In the genomic region with DNA sequence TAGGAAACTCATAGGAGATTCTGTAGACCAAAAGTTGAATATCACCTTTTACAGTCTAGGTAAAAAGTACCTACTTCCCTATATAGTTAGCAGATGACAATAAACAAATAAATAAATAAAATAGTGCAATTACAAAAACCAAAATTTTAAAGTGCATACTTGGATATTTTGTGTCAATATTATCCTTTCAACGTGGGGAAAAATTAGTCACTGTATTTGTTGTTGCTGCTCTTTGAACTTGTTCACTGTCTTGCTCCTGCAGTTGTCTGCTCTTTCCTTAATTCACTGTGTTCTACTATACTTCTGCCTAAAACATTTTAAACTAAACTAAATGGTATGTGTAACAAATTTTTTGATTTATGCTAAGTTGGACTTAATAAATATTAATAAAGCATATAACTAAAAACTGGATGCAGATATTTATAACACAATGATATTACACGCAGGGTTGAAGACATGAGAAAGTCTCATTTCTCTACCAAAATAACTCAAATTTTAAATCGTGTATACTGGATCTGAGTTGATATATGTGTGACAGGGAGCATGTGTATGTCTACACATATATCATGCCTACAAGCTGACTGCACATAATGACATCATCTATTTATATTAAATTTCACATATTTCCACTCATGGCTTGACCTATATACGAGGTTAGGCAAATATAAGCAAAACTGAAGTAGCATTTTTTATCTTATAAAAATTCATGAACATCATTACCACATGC, we compare ENCODE assay signal across 20 cellular contexts.
A peak's percentile ranks its signal among the peaks of the same experiment; 100 is the strongest.
DNase-seq lines count a peak whose midpoint lies in the region; ATAC-seq, FAIRE-seq and TF ChIP-seq lines count a peak whose summit lies in the region.
"Had no signal": no experiment of that assay in that cellular context is flagged by ENCODE, and none has a peak within 500 bp of the region (broad histone marks: within the 10 kb centered on the region; RNA-seq: fewer than 3 reads in every experiment).

No MANE protein-coding gene starts in this region.

- DNase-seq in D721Med (ENCODE audit: insufficient read length, low spot score) (no peak), HEK293T (ENCODE audit: extremely low spot score) (no peak), chondrocyte (ENCODE audit: low spot score) (no peak), neural progenitor cell (ENCODE audit: low spot score) (no peak), NCI-H446 (lab: John Stamatoyannopoulos, UW) (no peak), anterior cingulate cortex (lab: John Stamatoyannopoulos, UW) (no peak)
- DNase-seq: AML-193; H7; MM.1S; NCI-H1105; NCI-H446 treated with DMSO at 0.1 percent for 48 hours; NK-92 treated with Interleukin-12 subunit alpha and Interleukin-12 subunit beta, amount 100 ng/mL, for 24 hours; SK-N-SH had no signal

- peaks cover 38% of the 10 kb centered on the region for H3K4me1 ChIP-seq in neural progenitor cell

- TF ChIP-seq CTCF in D721Med (IDR thresholded peaks at IDR 0.05; ENCODE audit: insufficient read depth, missing control alignments) (no peak), chondrocyte (IDR thresholded peaks at IDR 0.05) (no peak), neural progenitor cell (IDR thresholded peaks at IDR 0.05) (no peak)

- H2AFZ ChIP-seq in neural progenitor cell (replicated peaks): no peak overlapping the region

- no peaks in the 10 kb centered on the region for H3F3A ChIP-seq in neural progenitor cell (ENCODE audit: low read depth)

- H3K36me3 ChIP-seq in neural progenitor cell: no peaks in the 10 kb centered on the region

- no peak overlapping the region for H3K9ac ChIP-seq in neural progenitor cell
- H3K9ac ChIP-seq: SK-N-SH had no signal

- H3K4me1 Mint-ChIP-seq in chondrocyte (ENCODE audit: low read depth): peaks cover 47% of the 10 kb centered on the region
- peaks cover 7% of the 10 kb centered on the region for H3K4me1 Mint-ChIP-seq in neural progenitor cell
- H3K4me1 Mint-ChIP-seq: CD14-positive monocyte had no signal

- no peak overlapping the region for H3K4me3 ChIP-seq in neural progenitor cell

- H3K9me3 Mint-ChIP-seq in chondrocyte (ENCODE audit: low read depth) (no peaks in the 10 kb centered on the region), neural progenitor cell (no peaks in the 10 kb centered on the region)

- H3K27ac Mint-ChIP-seq in chondrocyte (ENCODE audit: unreplicated experiment): peak overlapping the region; percentile 18
- no peak overlapping the region for H3K27ac Mint-ChIP-seq in neural progenitor cell
- H3K27ac Mint-ChIP-seq: CD14-positive monocyte had no signal

- no peaks in the 10 kb centered on the region for H3K9me3 ChIP-seq in neural progenitor cell (ENCODE audit: low read depth)
- H3K9me3 ChIP-seq: SK-N-SH had no signal

- no peaks in the 10 kb centered on the region for H3K27me3 ChIP-seq in neural progenitor cell

- no peaks in the 10 kb centered on the region for H3K27me3 Mint-ChIP-seq in chondrocyte (ENCODE audit: low read depth)
- H3K27me3 Mint-ChIP-seq in neural progenitor cell (ENCODE audit: insufficient read depth, low read depth): no peaks in the 10 kb centered on the region

- peak; percentile 16 for FAIRE-seq in D721Med (lab: Jason Lieb, UNC)
- FAIRE-seq: GM12891, GM18507, HTR-8/SVneo, RCC 7860 had no signal

- no peak for ATAC-seq in GM21717 (IDR thresholded peaks at IDR 0.05; ENCODE audit: unreplicated experiment)
- ATAC-seq in GM21528 (IDR thresholded peaks at IDR 0.05; ENCODE audit: low FRiP score, unreplicated experiment): no peak

- peaks cover 99% of the 10 kb centered on the region for H3K79me2 ChIP-seq in neural progenitor cell (ENCODE audit: low read depth)

- H3K27ac ChIP-seq in neural progenitor cell: peak overlapping the region; percentile 8

- CTCF ChIA-PET in HEK293T (lab: Yijun Ruan, JAX): no interaction called here

- H3K36me3 Mint-ChIP-seq in chondrocyte (ENCODE audit: low read depth) (no peaks in the 10 kb centered on the region), neural progenitor cell (no peaks in the 10 kb centered on the region)
- H3K36me3 Mint-ChIP-seq: CD14-positive monocyte had no signal

- H3K4me3 Mint-ChIP-seq in chondrocyte (ENCODE audit: unreplicated experiment): no peak overlapping the region
- H3K4me3 Mint-ChIP-seq in neural progenitor cell: no peak overlapping the region
- H3K4me3 Mint-ChIP-seq: CD14-positive monocyte had no signal

- peaks cover 33% of the 10 kb centered on the region for H4K20me1 ChIP-seq in neural progenitor cell (ENCODE audit: low read depth)

- POLR2A ChIA-PET in HEK293T (lab: Yijun Ruan, JAX): no interaction called here

- H3K4me2 ChIP-seq in neural progenitor cell: no peak overlapping the region
- H3K4me2 ChIP-seq: SK-N-SH had no signal

TF ChIP-seq in HEK293T, 16 proteins besides CTCF, POLR2A, EP300 and RAD21:
- TF ChIP-seq, protein P1, sequence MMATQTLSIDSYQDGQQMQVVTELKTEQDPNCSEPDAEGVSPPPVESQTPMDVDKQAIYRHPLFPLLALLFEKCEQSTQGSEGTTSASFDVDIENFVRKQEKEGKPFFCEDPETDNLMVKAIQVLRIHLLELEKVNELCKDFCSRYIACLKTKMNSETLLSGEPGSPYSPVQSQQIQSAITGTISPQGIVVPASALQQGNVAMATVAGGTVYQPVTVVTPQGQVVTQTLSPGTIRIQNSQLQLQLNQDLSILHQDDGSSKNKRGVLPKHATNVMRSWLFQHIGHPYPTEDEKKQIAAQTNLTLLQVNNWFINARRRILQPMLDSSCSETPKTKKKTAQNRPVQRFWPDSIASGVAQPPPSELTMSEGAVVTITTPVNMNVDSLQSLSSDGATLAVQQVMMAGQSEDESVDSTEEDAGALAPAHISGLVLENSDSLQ (IDR thresholded peaks at IDR 0.05): peak; percentile 96
- no peak for TF ChIP-seq HDGF (IDR thresholded peaks at IDR 0.05; ENCODE audit: borderline replicate concordance)
TF ChIP-seq in HEK293T: peak in this region for 1.
